1 cellular context compared by ENCODE assay signal in genomic region chr10:68334672-68335467, GRCh38.
TF ChIP-seq lines count a peak whose summit lies in the region.

No MANE protein-coding gene starts in this region.

TF ChIP-seq in HepG2, 621 proteins besides CTCF, POLR2A, EP300 and RAD21:
- TF ChIP-seq PHF5A (CRISPR knock-in tag; IDR thresholded peaks at IDR 0.05; ENCODE audit: low read depth, unreplicated experiment), result no peak
- no peak for TF ChIP-seq MXD3 (CRISPR knock-in tag; IDR thresholded peaks at IDR 0.05)
- no peak for TF ChIP-seq ZFP90 (CRISPR knock-in tag; IDR thresholded peaks at IDR 0.05; ENCODE audit: borderline replicate concordance)
- no peak for TF ChIP-seq ZNF775 (CRISPR knock-in tag; IDR thresholded peaks at IDR 0.05; ENCODE audit: borderline replicate concordance)
- no peak for TF ChIP-seq HIC2 (CRISPR knock-in tag; IDR thresholded peaks at IDR 0.05; ENCODE audit: low read depth)
- no peak for TF ChIP-seq ARID4A (CRISPR knock-in tag; IDR thresholded peaks at IDR 0.05; ENCODE audit: borderline replicate concordance)
- TF ChIP-seq RFXANK (CRISPR knock-in tag; IDR thresholded peaks at IDR 0.05), result no peak
- TF ChIP-seq ZNF484 (CRISPR knock-in tag; IDR thresholded peaks at IDR 0.05; ENCODE audit: borderline replicate concordance, low read depth), result no peak
- TF ChIP-seq CERS6 (CRISPR knock-in tag; IDR thresholded peaks at IDR 0.05), result no peak
- no peak for TF ChIP-seq ZNF407 (CRISPR knock-in tag; IDR thresholded peaks at IDR 0.05; ENCODE audit: not compliant biosample characterization)
- no peak for TF ChIP-seq ZNF205 (CRISPR knock-in tag; IDR thresholded peaks at IDR 0.05)
- TF ChIP-seq PRMT3 (CRISPR knock-in tag; IDR thresholded peaks at IDR 0.05; ENCODE audit: borderline replicate concordance, low read depth), result no peak
- no peak for TF ChIP-seq ATF6 (CRISPR knock-in tag; conservative IDR thresholded peaks at IDR 0.05)
- TF ChIP-seq ZBTB34 (CRISPR knock-in tag; IDR thresholded peaks at IDR 0.05), result no peak
- TF ChIP-seq DR1 (CRISPR knock-in tag; IDR thresholded peaks at IDR 0.05), result no peak
- TF ChIP-seq ZNF564 (CRISPR knock-in tag; IDR thresholded peaks at IDR 0.05), result no peak
- no peak for TF ChIP-seq ZNF337 (CRISPR knock-in tag; IDR thresholded peaks at IDR 0.05; ENCODE audit: borderline replicate concordance, low read depth)
- TF ChIP-seq FOXP4 (CRISPR knock-in tag; IDR thresholded peaks at IDR 0.05), result no peak
